Comparison of ENCODE assay signal across 20 cellular contexts in genomic region chr10:3738855-3739350, GRCh38.
"Had no signal": no experiment of that assay in that cellular context is flagged by ENCODE, and none has a peak within 500 bp of the region (broad histone marks: within the 10 kb centered on the region; RNA-seq: fewer than 3 reads in every experiment).

No MANE protein-coding gene starts in this region.

- FAIRE-seq: TTC549 had no signal

- H3K27ac ChIP-seq: adrenal gland, cardiac muscle cell, colonic mucosa, esophagus squamous epithelium, upper lobe of left lung had no signal

- DNase-seq: activated B cell treated with CpG ODN at 0.5 μM for 24 hours; activated CD4-positive, alpha-beta T cell treated with anti-CD3 and anti-CD28 coated beads, Interleukin-2, amount 10 ng/mL, durations not matched to agents 7 days and 5 days; activated naive CD4-positive, alpha-beta T cell treated with anti-CD3 and anti-CD28 coated beads, Interleukin-2, amount 10 ng/mL, durations not matched to agents 7 days and 5 days; activated T-cell treated with anti-CD3 and anti-CD28 coated beads for 4 hours; adrenal gland; colonic mucosa; esophagus squamous epithelium; foreskin fibroblast; glutamatergic neuron; hypothalamus; kidney glomerular epithelial cell; mesendoderm; nephron progenitor cell; occipital lobe; right cardiac atrium; small intestine; T-helper 2 cell; upper lobe of left lung had no signal

- H3K4me3 ChIP-seq: adrenal gland, cardiac muscle cell, colonic mucosa, esophagus squamous epithelium, upper lobe of left lung had no signal

- H3K27me3 ChIP-seq: adrenal gland, colonic mucosa, esophagus squamous epithelium, upper lobe of left lung had no signal

- H3K9me3 ChIP-seq: adrenal gland, colonic mucosa, esophagus squamous epithelium, upper lobe of left lung had no signal

- H3K4me1 ChIP-seq: adrenal gland, colonic mucosa, upper lobe of left lung had no signal

- ATAC-seq: right cardiac atrium had no signal

- H3K36me3 ChIP-seq: adrenal gland, cardiac muscle cell, colonic mucosa, esophagus squamous epithelium, upper lobe of left lung had no signal
